Comparison of ENCODE assay signal across 20 cellular contexts in genomic region chr2:216617159-216617815, GRCh38.
"Had no signal": no experiment of that assay in that cellular context is flagged by ENCODE, and none has a peak within 500 bp of the region (broad histone marks: within the 10 kb centered on the region; RNA-seq: fewer than 3 reads in every experiment).

No MANE protein-coding gene starts in this region.

- H3K27ac Mint-ChIP-seq: activated naive CD4-positive, alpha-beta T cell treated with anti-CD3 and anti-CD28 coated beads, Interleukin-2, amount 50 U/mL, for 72 hours; natural killer cell treated with Interleukin-12 subunit alpha and Interleukin-12 subunit beta and Interleukin-15 and Interleukin-18, amount 100 ng/mL, for 72 hours; stimulated activated naive B cell treated with anti-CD40 and anti-IgM and Interleukin-4, amounts not matched to agents 10 μg/mL and 1 μg/mL and 100 μg/mL, for 72 hours; type B pancreatic cell; WTC11 had no signal

- H3K36me3 Mint-ChIP-seq: activated naive CD4-positive, alpha-beta T cell treated with anti-CD3 and anti-CD28 coated beads, Interleukin-2, amount 50 U/mL, for 72 hours; natural killer cell treated with Interleukin-12 subunit alpha and Interleukin-12 subunit beta and Interleukin-15 and Interleukin-18, amount 100 ng/mL, for 72 hours; stimulated activated naive B cell treated with anti-CD40 and anti-IgM and Interleukin-4, amounts not matched to agents 10 μg/mL and 1 μg/mL and 100 μg/mL, for 72 hours; type B pancreatic cell; WTC11 had no signal

- H3K27ac ChIP-seq: breast epithelium, coronary artery, esophagus squamous epithelium, gastrocnemius medialis, sigmoid colon, testis, vagina had no signal

- ATAC-seq: activated naive CD4-positive, alpha-beta T cell treated with anti-CD3 and anti-CD28 coated beads, Interleukin-2, amount 50 U/mL, for 72 hours; gastrocnemius medialis; left ventricle myocardium superior; natural killer cell treated with Interleukin-12 subunit alpha and Interleukin-12 subunit beta and Interleukin-15 and Interleukin-18, amount 100 ng/mL, for 72 hours; stimulated activated naive B cell treated with anti-CD40 and anti-IgM and Interleukin-4, amounts not matched to agents 10 μg/mL and 1 μg/mL and 100 μg/mL, for 72 hours; WTC11 had no signal

- H3K9me3 ChIP-seq: breast epithelium, esophagus squamous epithelium, gastrocnemius medialis, sigmoid colon, testis, vagina had no signal

- H3K4me2 ChIP-seq: smooth muscle cell had no signal

- DNase-seq: activated T-cell treated with anti-CD3 and anti-CD28 coated beads, Interleukin-2, amount 50 U/mL, for 1 hour; cerebellar nuclear complex; esophagus squamous epithelium; gastrocnemius medialis; head of caudate nucleus; left ventricle myocardium superior; nucleus accumbens; sigmoid colon; stimulated activated CD4-positive, alpha-beta T cell treated with anti-CD3 and anti-CD28 coated beads, Interleukin-15, amount 100 ng/mL, for 24 hours; stimulated activated naive B cell treated with anti-CD40 and anti-IgM and Interleukin-4, amounts not matched to agents 10 μg/mL and 1 μg/mL and 100 μg/mL, for 72 hours; T-helper 9 cell; testis had no signal

- H3K4me1 ChIP-seq: breast epithelium, gastrocnemius medialis, testis had no signal

- H3K4me3 Mint-ChIP-seq: natural killer cell treated with Interleukin-12 subunit alpha and Interleukin-12 subunit beta and Interleukin-15 and Interleukin-18, amount 100 ng/mL, for 72 hours; stimulated activated naive B cell treated with anti-CD40 and anti-IgM and Interleukin-4, amounts not matched to agents 10 μg/mL and 1 μg/mL and 100 μg/mL, for 72 hours; type B pancreatic cell; WTC11 had no signal

- H3K27me3 ChIP-seq: breast epithelium, esophagus squamous epithelium, gastrocnemius medialis, sigmoid colon, testis, vagina had no signal

- H3K4me3 ChIP-seq: breast epithelium, coronary artery, esophagus squamous epithelium, gastrocnemius medialis, sigmoid colon, smooth muscle cell, testis, vagina had no signal

- H3K4me1 Mint-ChIP-seq: stimulated activated naive B cell treated with anti-CD40 and anti-IgM and Interleukin-4, amounts not matched to agents 10 μg/mL and 1 μg/mL and 100 μg/mL, for 72 hours had no signal

- H3K9me3 Mint-ChIP-seq: activated naive CD4-positive, alpha-beta T cell treated with anti-CD3 and anti-CD28 coated beads, Interleukin-2, amount 50 U/mL, for 72 hours; natural killer cell treated with Interleukin-12 subunit alpha and Interleukin-12 subunit beta and Interleukin-15 and Interleukin-18, amount 100 ng/mL, for 72 hours; stimulated activated naive B cell treated with anti-CD40 and anti-IgM and Interleukin-4, amounts not matched to agents 10 μg/mL and 1 μg/mL and 100 μg/mL, for 72 hours had no signal

- H3K36me3 ChIP-seq: breast epithelium, esophagus squamous epithelium, gastrocnemius medialis, sigmoid colon, vagina had no signal
